11 cellular contexts compared by ENCODE assay signal in genomic region chr4:89283226-89283974, GRCh38. TPM values are rescaled to one million over a fixed set of nuclear protein-coding genes. Genes with fewer than 3 reads are reported as not detected.
DNase-seq lines count a peak whose midpoint lies in the region; ATAC-seq, FAIRE-seq and TF ChIP-seq lines count a peak whose summit lies in the region.
"Had no signal": no experiment of that assay in that cellular context is flagged by ENCODE, and none has a peak within 500 bp of the region (broad histone marks: within the 10 kb centered on the region; RNA-seq: fewer than 3 reads in every experiment).

No MANE protein-coding gene starts in this region.

- intact Hi-C loops in left lung (cut with DNase I) (no loop called here), psoas muscle (cut with DNase I) (no loop called here)

- no peak for TF ChIP-seq POLR2A in A549 (IDR thresholded peaks at IDR 0.05; ENCODE audit: low read length)

- no peak overlapping the region for H3K4me3 ChIP-seq in A549
- no peak overlapping the region for H3K4me3 ChIP-seq in left lung
- H3K4me3 ChIP-seq in psoas muscle, result no peak overlapping the region

- WGBS in A549 (ENCODE audit: missing lambda C conversion rate), result 52% methylated on average over 5 of the region's 5 CpGs
- WGBS in psoas muscle, 3 donors, result 85 to 93% (median 87%) methylated on average over 5 of the region's 5 CpGs

- H3K27me3 Mint-ChIP-seq in activated naive CD8-positive, alpha-beta T cell treated with anti-CD3 and anti-CD28 coated beads, Interleukin-2, amount 10 ng/mL, durations not matched to agents 7 days and 5 days, result no peaks in the 10 kb centered on the region
- H3K27me3 Mint-ChIP-seq in stimulated activated naive B cell treated with anti-CD40 and anti-IgM and Interleukin-4, amounts not matched to agents 10 μg/mL and 1 μg/mL and 100 μg/mL, for 72 hours, result peaks cover 0 to 11% of the 10 kb centered on the region in 2 donors

- ATAC-seq in A549, result peak; percentile 66 to 81
- peak; percentile 53 for ATAC-seq in activated naive CD8-positive, alpha-beta T cell treated with anti-CD3 and anti-CD28 coated beads, Interleukin-2, amount 10 ng/mL, durations not matched to agents 7 days and 5 days (ENCODE audit: low read depth)
- peak; percentile 47 for ATAC-seq in left lung
- ATAC-seq in psoas muscle, result no peak
- no peak for ATAC-seq in stimulated activated naive B cell treated with anti-CD40 and anti-IgM and Interleukin-4, amounts not matched to agents 10 μg/mL and 1 μg/mL and 100 μg/mL, for 72 hours (replicated peaks)

- no peak for TF ChIP-seq CTCF in A549 (IDR thresholded peaks at IDR 0.05)
- no peak for TF ChIP-seq CTCF in left lung (IDR thresholded peaks at IDR 0.05)
- TF ChIP-seq CTCF in psoas muscle (IDR thresholded peaks at IDR 0.05), result no peak

- CTCF ChIA-PET in A549 (lab: Yijun Ruan, JAX), result interaction anchor here (0.6 to 1.7 kb wide), 3 partner anchors 21 to 1660 kb away, joined by 3 read pairs; no protein-coding TSS in a partner anchor

- DNase-seq in A549 (ENCODE audit: low read depth in 1 of 2, low spot score in 1 of 2) (peak in 1 of 2 experiments; percentile 74), HT1080 (ENCODE audit: low read depth) (peak; percentile 61), left lung (no peak), psoas muscle (no peak), cerebellar cortex (ENCODE audit: low spot score) (no peak), NCI-H774 (lab: John Stamatoyannopoulos, UW) (no peak)
- DNase-seq in activated naive CD8-positive, alpha-beta T cell treated with anti-CD3 and anti-CD28 coated beads, Interleukin-2, amount 10 ng/mL, durations not matched to agents 7 days and 5 days, result no peak
- DNase-seq in stimulated activated naive B cell treated with anti-CD40 and anti-IgM and Interleukin-4, amounts not matched to agents 10 μg/mL and 1 μg/mL and 100 μg/mL, for 72 hours, result no peak
- DNase-seq: anterior cingulate cortex, NCI-H1092 treated with DMSO at 0.1 percent for 48 hours, SHP77 treated with DMSO at 0.1 percent for 48 hours had no signal

- H3K4me3 Mint-ChIP-seq in activated naive CD8-positive, alpha-beta T cell treated with anti-CD3 and anti-CD28 coated beads, Interleukin-2, amount 10 ng/mL, durations not matched to agents 7 days and 5 days, result peak overlapping the region; percentile 47
- H3K4me3 Mint-ChIP-seq in stimulated activated naive B cell treated with anti-CD40 and anti-IgM and Interleukin-4, amounts not matched to agents 10 μg/mL and 1 μg/mL and 100 μg/mL, for 72 hours, result no peak overlapping the region

- H3K4me1 ChIP-seq in A549 (peaks cover 68% of the 10 kb centered on the region), left lung (peaks cover 2 to 25% of the 10 kb centered on the region in 2 donors), psoas muscle (no peaks in the 10 kb centered on the region)

- H3K27ac ChIP-seq in A549, result peak overlapping the region; percentile 85 to 90
- peak overlapping the region in 1 of 2 donors; percentile 56 for H3K27ac ChIP-seq in left lung
- H3K27ac ChIP-seq in psoas muscle, result no peak overlapping the region

- peaks cover 4% of the 10 kb centered on the region for H3K9me3 Mint-ChIP-seq in activated naive CD8-positive, alpha-beta T cell treated with anti-CD3 and anti-CD28 coated beads, Interleukin-2, amount 10 ng/mL, durations not matched to agents 7 days and 5 days
- no peaks in the 10 kb centered on the region for H3K9me3 Mint-ChIP-seq in stimulated activated naive B cell treated with anti-CD40 and anti-IgM and Interleukin-4, amounts not matched to agents 10 μg/mL and 1 μg/mL and 100 μg/mL, for 72 hours

- no peak for TF ChIP-seq RAD21 in A549 (conservative IDR thresholded peaks at IDR 0.05 in 1 of 2, IDR thresholded peaks at IDR 0.05 in 1 of 2)

- H3K9me3 ChIP-seq in A549, result 0 out of 3 replicates have a peak, but pooled peaks cover 15% of the 10 kb centered on the region
- H3K9me3 ChIP-seq in left lung, result no peaks in the 10 kb centered on the region
- H3K9me3 ChIP-seq in psoas muscle, result no peaks in the 10 kb centered on the region

- no peaks in the 10 kb centered on the region for H3K27me3 ChIP-seq in left lung
- no peaks in the 10 kb centered on the region for H3K27me3 ChIP-seq in psoas muscle (ENCODE audit: insufficient read depth in 3 of 3, low read length in 2 of 3)

- peak in 1 of 2 experiments; percentile 46; a peak in 1 of 5 replicates for TF ChIP-seq EP300 in A549 (IDR thresholded peaks at IDR 0.05)

- H3K36me3 ChIP-seq in left lung (no peaks in the 10 kb centered on the region), psoas muscle (ENCODE audit: insufficient read depth in 1 of 2, low read depth in 1 of 2) (no peaks in the 10 kb centered on the region)

- H3K27ac Mint-ChIP-seq in activated naive CD8-positive, alpha-beta T cell treated with anti-CD3 and anti-CD28 coated beads, Interleukin-2, amount 10 ng/mL, durations not matched to agents 7 days and 5 days, result peak overlapping the region; percentile 84
- H3K27ac Mint-ChIP-seq in stimulated activated naive B cell treated with anti-CD40 and anti-IgM and Interleukin-4, amounts not matched to agents 10 μg/mL and 1 μg/mL and 100 μg/mL, for 72 hours, result no peak overlapping the region

- FAIRE-seq in A549 (lab: Jason Lieb, UNC), result no peak

- POLR2A ChIA-PET in A549 (lab: Yijun Ruan, JAX), result no interaction called here
- POLR2A ChIA-PET in activated naive CD8-positive, alpha-beta T cell treated with anti-CD3 and anti-CD28 coated beads, Interleukin-2, amount 10 ng/mL, durations not matched to agents 7 days and 5 days (lab: Charles Lee), result interaction anchor here (0.6 to 1.0 kb wide), 3 partner anchors 8 to 17 kb away, joined by 3 to 4 read pairs (median 3); no protein-coding TSS in a partner anchor

- peak overlapping the region; percentile 63 for H3K4me2 ChIP-seq in A549

- H3K4me1 Mint-ChIP-seq in activated naive CD8-positive, alpha-beta T cell treated with anti-CD3 and anti-CD28 coated beads, Interleukin-2, amount 10 ng/mL, durations not matched to agents 7 days and 5 days, result peaks cover 45% of the 10 kb centered on the region
- peaks cover 14 to 27% of the 10 kb centered on the region in 2 donors for H3K4me1 Mint-ChIP-seq in stimulated activated naive B cell treated with anti-CD40 and anti-IgM and Interleukin-4, amounts not matched to agents 10 μg/mL and 1 μg/mL and 100 μg/mL, for 72 hours

- peaks cover 26% of the 10 kb centered on the region for H3K36me3 Mint-ChIP-seq in activated naive CD8-positive, alpha-beta T cell treated with anti-CD3 and anti-CD28 coated beads, Interleukin-2, amount 10 ng/mL, durations not matched to agents 7 days and 5 days
- peaks cover 0 to 2% of the 10 kb centered on the region in 2 donors for H3K36me3 Mint-ChIP-seq in stimulated activated naive B cell treated with anti-CD40 and anti-IgM and Interleukin-4, amounts not matched to agents 10 μg/mL and 1 μg/mL and 100 μg/mL, for 72 hours

TF ChIP-seq in A549, 52 proteins besides CTCF, POLR2A, EP300 and RAD21 (continues in another document):
- TF ChIP-seq JUN (IDR thresholded peaks at IDR 0.05), result peak; percentile 45 to 60; a peak in 2 of 5 replicates
- peak; percentile 72 for TF ChIP-seq JUNB (IDR thresholded peaks at IDR 0.05)
- no peak for TF ChIP-seq ZSCAN20 (CRISPR knock-in tag; IDR thresholded peaks at IDR 0.05)
- TF ChIP-seq BHLHE40 (IDR thresholded peaks at IDR 0.05; ENCODE audit: low read depth, low read length), result 0 out of 2 replicates have a peak, but pooled peaks have one; percentile 5
- TF ChIP-seq, protein P1, sequence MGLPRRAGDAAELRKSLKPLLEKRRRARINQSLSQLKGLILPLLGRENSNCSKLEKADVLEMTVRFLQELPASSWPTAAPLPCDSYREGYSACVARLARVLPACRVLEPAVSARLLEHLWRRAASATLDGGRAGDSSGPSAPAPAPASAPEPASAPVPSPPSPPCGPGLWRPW (IDR thresholded peaks at IDR 0.05), result 0 out of 2 replicates have a peak, but pooled peaks have one; percentile 47
- peak; percentile 78 for TF ChIP-seq FOSL2 (IDR thresholded peaks at IDR 0.05)
- TF ChIP-seq FOSL2 (CRISPR knock-in tag; IDR thresholded peaks at IDR 0.05), result peak; percentile 90
- TF ChIP-seq, protein P2, sequence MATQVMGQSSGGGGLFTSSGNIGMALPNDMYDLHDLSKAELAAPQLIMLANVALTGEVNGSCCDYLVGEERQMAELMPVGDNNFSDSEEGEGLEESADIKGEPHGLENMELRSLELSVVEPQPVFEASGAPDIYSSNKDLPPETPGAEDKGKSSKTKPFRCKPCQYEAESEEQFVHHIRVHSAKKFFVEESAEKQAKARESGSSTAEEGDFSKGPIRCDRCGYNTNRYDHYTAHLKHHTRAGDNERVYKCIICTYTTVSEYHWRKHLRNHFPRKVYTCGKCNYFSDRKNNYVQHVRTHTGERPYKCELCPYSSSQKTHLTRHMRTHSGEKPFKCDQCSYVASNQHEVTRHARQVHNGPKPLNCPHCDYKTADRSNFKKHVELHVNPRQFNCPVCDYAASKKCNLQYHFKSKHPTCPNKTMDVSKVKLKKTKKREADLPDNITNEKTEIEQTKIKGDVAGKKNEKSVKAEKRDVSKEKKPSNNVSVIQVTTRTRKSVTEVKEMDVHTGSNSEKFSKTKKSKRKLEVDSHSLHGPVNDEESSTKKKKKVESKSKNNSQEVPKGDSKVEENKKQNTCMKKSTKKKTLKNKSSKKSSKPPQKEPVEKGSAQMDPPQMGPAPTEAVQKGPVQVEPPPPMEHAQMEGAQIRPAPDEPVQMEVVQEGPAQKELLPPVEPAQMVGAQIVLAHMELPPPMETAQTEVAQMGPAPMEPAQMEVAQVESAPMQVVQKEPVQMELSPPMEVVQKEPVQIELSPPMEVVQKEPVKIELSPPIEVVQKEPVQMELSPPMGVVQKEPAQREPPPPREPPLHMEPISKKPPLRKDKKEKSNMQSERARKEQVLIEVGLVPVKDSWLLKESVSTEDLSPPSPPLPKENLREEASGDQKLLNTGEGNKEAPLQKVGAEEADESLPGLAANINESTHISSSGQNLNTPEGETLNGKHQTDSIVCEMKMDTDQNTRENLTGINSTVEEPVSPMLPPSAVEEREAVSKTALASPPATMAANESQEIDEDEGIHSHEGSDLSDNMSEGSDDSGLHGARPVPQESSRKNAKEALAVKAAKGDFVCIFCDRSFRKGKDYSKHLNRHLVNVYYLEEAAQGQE (IDR thresholded peaks at IDR 0.05), result no peak

RNA-seq across cellular contexts. Expression of gene GPRIN3, which starts 24.2 kb away (rescaled TPM):
- polyA plus RNA-seq in A549 (2011; rRNA removed), result 18.7 and 23.2 TPM in 2 replicates
- 1.9 and 2.6 TPM in 2 replicates for polyA plus RNA-seq in A549 (2012; cell fraction: cytosol; rRNA removed)
- 2.9 and 4.5 TPM in 2 replicates for polyA plus RNA-seq in A549 (2012; cell fraction: nucleus; rRNA removed)
- 5.8 to 6.8 TPM (median 6.4 TPM) in 3 replicates for polyA plus RNA-seq in A549 (2017; fragmentation: RNase III; extraction: RNeasy Plus Mini Kit Qiagen cat#74134 plus additional on column Dnase treatment)
- polyA minus RNA-seq in A549 (2011; rRNA and poly(A)+ RNA removed), result 47.3 and 56.1 TPM in 2 replicates
- total RNA-seq in HT1080 (2014; rRNA removed; shearing (Covaris generic)), result 0.30 and 0.40 TPM in 2 replicates
- polyA plus RNA-seq in HT1080 (2015; cell fraction: cytosol; rRNA removed), result 0.03 and 0.07 TPM in 2 replicates
- 0.05 and 0.11 TPM in 2 replicates for polyA plus RNA-seq in HT1080 (2015; cell fraction: nucleus; rRNA removed)
- 10 to 100 TPM; 23.9 to 25.5 TPM for total RNA-seq in activated naive CD8-positive, alpha-beta T cell treated with anti-CD3 and anti-CD28 coated beads, Interleukin-2, amount 10 ng/mL, durations not matched to agents 7 days and 5 days
- total RNA-seq in left lung, result 10 to 100 TPM in 1 of 2 donors, 1 to 10 TPM in 1; 9.4 to 14.1 TPM
- total RNA-seq in psoas muscle, result 1 to 10 TPM; 1.2 to 3.0 (median 1.5) TPM
- under 1 TPM; 0.30 to 0.58 (median 0.49) TPM for polyA plus RNA-seq in psoas muscle

Comparison
In these comparisons a context has a peak if more than half of its experiments do, and no peak if none do; other contexts are left out.
1. ATAC-seq: peak in A549 (2 of 2), activated naive CD8-positive, alpha-beta T cell treated with anti-CD3 and anti-CD28 coated beads, Interleukin-2, amount 10 ng/mL, durations not matched to agents 7 days and 5 days (single experiment) and left lung (single experiment); none in psoas muscle (0 of 4) and stimulated activated naive B cell treated with anti-CD40 and anti-IgM and Interleukin-4, amounts not matched to agents 10 μg/mL and 1 μg/mL and 100 μg/mL, for 72 hours (0 of 2).